ENCODE assay signal across 1 cellular context in genomic region chr17:80132906-80133625, GRCh38.
TF ChIP-seq lines count a peak whose summit lies in the region.

No MANE protein-coding gene starts in this region.

TF ChIP-seq in HepG2, 621 proteins besides CTCF, POLR2A, EP300 and RAD21:
- TF ChIP-seq MIER2 (CRISPR knock-in tag; IDR thresholded peaks at IDR 0.05) (no peak), POLR2G (IDR thresholded peaks at IDR 0.05; ENCODE audit: low read depth, low read length) (peak; percentile 53; the same call in 1 of the 2 replicates), RBFOX2 (IDR thresholded peaks at IDR 0.05; ENCODE audit: low read depth, low read length) (peak; percentile 52; the same call in 1 of the 2 replicates), POLR2AphosphoS5 (IDR thresholded peaks at IDR 0.05; ENCODE audit: low read depth, low read length) (peak; percentile 28; the same call in 1 of the 2 replicates), RBM22 (optimal IDR thresholded peaks at IDR 0.05; ENCODE audit: low read length) (peak; percentile 77)
